ENCODE assay signal across 8 cellular contexts in genomic region chr9:99906403-99907207, GRCh38. TPM values are rescaled to one million over a fixed set of nuclear protein-coding genes. Genes with fewer than 3 reads are reported as not detected.
DNase-seq lines count a peak whose midpoint lies in the region; ATAC-seq and TF ChIP-seq lines count a peak whose summit lies in the region.

Gene STX17, plus strand, starts transcription at chr9:99906654. Its CDS starts 8,586 bp downstream, at chr9:99915240.

- peaks cover 10% of the 10 kb centered on the region for H3K27me3 Mint-ChIP-seq in chondrocyte (ENCODE audit: low read depth)

- H3K4me3 ChIP-seq in AG04449 (ENCODE audit: low read depth, low read length), result peak within 1 kb of the TSS; percentile 87

- POLR2A ChIA-PET in AG04449 (lab: Yijun Ruan, JAX), result interaction anchor here (1.0 to 1.1 kb wide), 2 partner anchors 33 to 85 kb away, joined by 3 read pairs; partner anchors contain the start of gene NR4A3

- DNase-seq in AG04449 (ENCODE audit: low read depth, low spot score), result no peak
- DNase-seq in NCI-H2227 (lab: John Stamatoyannopoulos, UW; ENCODE audit: unreplicated experiment), result peak; percentile 82
- DNase-seq in activated CD4-positive, alpha-beta T cell treated with anti-CD3 and anti-CD28 coated beads for 24 hours (ENCODE audit: low read depth in 2 of 2), result peak; percentile 65 to 67
- DNase-seq in chondrocyte (ENCODE audit: low spot score), result peak; percentile 72
- DNase-seq in kidney tubule cell (ENCODE audit: low spot score), result peak; percentile 80
- peak; percentile 55 to 73 (median 64) for DNase-seq in stimulated activated CD4-positive, alpha-beta T cell treated with anti-CD3 and anti-CD28 coated beads, Interleukin-1b, Interleukin-23, amount 100 ng/mL, for 24 hours (ENCODE audit: low read depth in 4 of 4, low spot score in 1 of 4)

- peak within 1 kb of the TSS; percentile 98 for H3K4me3 Mint-ChIP-seq in chondrocyte (ENCODE audit: unreplicated experiment)

- no peak for TF ChIP-seq CTCF in AG04449 (IDR thresholded peaks at IDR 0.05; ENCODE audit: insufficient read depth, low read length, missing control alignments)
- peak; percentile 26 for TF ChIP-seq CTCF in chondrocyte (IDR thresholded peaks at IDR 0.05)

- peaks cover 16% of the 10 kb centered on the region for H3K4me1 Mint-ChIP-seq in chondrocyte (ENCODE audit: low read depth)

- peaks cover 3% of the 10 kb centered on the region for H3K9me3 Mint-ChIP-seq in chondrocyte (ENCODE audit: low read depth)

- H3K27ac Mint-ChIP-seq in chondrocyte (ENCODE audit: unreplicated experiment), result peak within 1 kb of the TSS; percentile 95

- peaks cover 2% of the 10 kb centered on the region for H3K36me3 Mint-ChIP-seq in chondrocyte (ENCODE audit: low read depth)

- CTCF ChIA-PET in AG04449 (lab: Yijun Ruan, JAX), result interaction anchor here (1.0 to 2.0 kb wide), 2 partner anchors 21 to 83 kb away, joined by 3 to 4 read pairs; no protein-coding TSS in a partner anchor

- ATAC-seq in GM18867 (IDR thresholded peaks at IDR 0.05; ENCODE audit: unreplicated experiment) (peak; percentile 88), HG03103 (IDR thresholded peaks at IDR 0.05; ENCODE audit: low read depth, unreplicated experiment) (peak; percentile 80)

RNA-seq across cellular contexts. Expression of gene STX17, which starts in this region (rescaled TPM):
- total RNA-seq in chondrocyte, result 19.4 to 22.5 TPM (median 20.2 TPM) in 3 replicates
